Comparison of ENCODE assay signal across 8 cellular contexts in genomic region chr14:60151715-60152114, GRCh38. TPM values are rescaled to one million over a fixed set of nuclear protein-coding genes. Genes with fewer than 3 reads are reported as not detected.
DNase-seq lines count a peak whose midpoint lies in the region; ATAC-seq and TF ChIP-seq lines count a peak whose summit lies in the region.

No MANE protein-coding gene starts in this region.

- no peaks in the 10 kb centered on the region for H3K27me3 Mint-ChIP-seq in T-helper 17 cell

- peaks cover under 1% of the 10 kb centered on the region for H4K20me1 ChIP-seq in hepatocyte (ENCODE audit: insufficient read depth, poor library complexity, severe bottlenecking)

- no peak overlapping the region for H2AFZ ChIP-seq in hepatocyte

- no peak overlapping the region for H3K4me2 ChIP-seq in hepatocyte

- peak overlapping the region; percentile 33 for H3K4me3 Mint-ChIP-seq in T-helper 17 cell

- H3K9me3 ChIP-seq in T-helper 17 cell (ENCODE audit: control insufficient read depth, low read length, poor library complexity, severe bottlenecking): no peaks in the 10 kb centered on the region
- H3K9me3 ChIP-seq in hepatocyte (ENCODE audit: low read depth): no peaks in the 10 kb centered on the region

- H3K4me1 ChIP-seq in hepatocyte (ENCODE audit: insufficient read depth): no peaks in the 10 kb centered on the region

- peaks cover 3% of the 10 kb centered on the region for H3K36me3 ChIP-seq in hepatocyte (replicated peaks; ENCODE audit: insufficient read depth, low read depth)

- peak; percentile 84 for ATAC-seq in GM19467 (IDR thresholded peaks at IDR 0.05; ENCODE audit: unreplicated experiment)
- ATAC-seq in T-helper 17 cell: peak; percentile 98

- peaks cover 25% of the 10 kb centered on the region for H3K79me2 ChIP-seq in hepatocyte

- peak; percentile 93 for DNase-seq in AG20443 (ENCODE audit: low spot score)
- peak in 64 of 76 experiments; percentile 4 to 65 (median 32) for DNase-seq in HUDEP-2 (lab: John Stamatoyannopoulos, UW; ENCODE audit: unreplicated experiment in 76 of 76)
- peak; percentile 29 to 48 (median 33) for DNase-seq in T-helper 17 cell
- DNase-seq in amniotic epithelial cell (ENCODE audit: low read depth): peak; percentile 95
- peak; percentile 50 for DNase-seq in hepatocyte (ENCODE audit: low spot score)
- DNase-seq in stimulated activated CD4-positive, alpha-beta T cell treated with anti-CD3 and anti-CD28 coated beads, Interleukin-1b, Interleukin-23, amount 100 ng/mL, for 4 hours (ENCODE audit: low read depth in 2 of 2): peak; percentile 37 to 55
- no peak for DNase-seq in GM19240 (ENCODE audit: insufficient read length, low spot score)

- WGBS in hepatocyte (ENCODE audit: low lambda C conversion rate, missing lambda C conversion rate): 51% methylated on average over 3 of the region's 3 CpGs

- H3K4me3 ChIP-seq in hepatocyte: no peak overlapping the region

- peaks cover 31% of the 10 kb centered on the region for H3K4me1 Mint-ChIP-seq in T-helper 17 cell

- H3K27ac Mint-ChIP-seq in T-helper 17 cell: peak overlapping the region; percentile 95

- peak overlapping the region; percentile 63 for H3K27ac ChIP-seq in hepatocyte

- TF ChIP-seq CTCF in hepatocyte (IDR thresholded peaks at IDR 0.05; ENCODE audit: poor library complexity): no peak

- peaks cover 5% of the 10 kb centered on the region for H3K36me3 Mint-ChIP-seq in T-helper 17 cell (ENCODE audit: low read depth)

- no peaks in the 10 kb centered on the region for H3K9me2 ChIP-seq in hepatocyte (replicated peaks; ENCODE audit: insufficient read depth)

- H3K27me3 ChIP-seq in hepatocyte: no peaks in the 10 kb centered on the region

RNA-seq across cellular contexts. Expression of gene DHRS7, which starts 13.5 kb away (rescaled TPM):
- total RNA-seq in T-helper 17 cell (10 to 100 TPM; 44.8 to 48.0 TPM), hepatocyte (380 and 389 TPM in 2 replicates)
- 304 and 389 TPM in 2 replicates for polyA plus RNA-seq in hepatocyte

RNA-seq across cellular contexts. Expression of gene PCNX4, which starts 60.0 kb away (rescaled TPM):
- total RNA-seq in T-helper 17 cell (10 to 100 TPM; 27.7 to 35.3 TPM), hepatocyte (60.0 and 84.2 TPM in 2 replicates)
- polyA plus RNA-seq in hepatocyte: 22.4 and 28.8 TPM in 2 replicates
